ENCODE assay signal across 24 cellular contexts in genomic region chr4:151666501-151666900, GRCh38.
"Had no signal": no experiment of that assay in that cellular context is flagged by ENCODE, and none has a peak within 500 bp of the region (broad histone marks: within the 10 kb centered on the region; RNA-seq: fewer than 3 reads in every experiment).

No MANE protein-coding gene starts in this region.

- H3K27ac Mint-ChIP-seq: immature natural killer cell, memory B cell, naive B cell had no signal

- ATAC-seq: esophagus mucosa, lower lobe of right lung had no signal

- H3K4me3 Mint-ChIP-seq: immature natural killer cell, memory B cell, naive B cell, nephron progenitor cell had no signal

- DNase-seq: cortex of kidney; dorsolateral prefrontal cortex; effector CD8-positive, alpha-beta T cell; immature natural killer cell; left cardiac atrium; left ventricle myocardium inferior; lower lobe of right lung; midbrain; naive B cell; nephron progenitor cell; posterior cingulate gyrus; stimulated activated CD4-positive, alpha-beta T cell treated with anti-CD3 and anti-CD28 coated beads, Interleukin-2, amount 100 ng/mL, for 48 hours; stimulated activated naive CD4-positive, alpha-beta T cell treated with Interleukin-2 at 50 U/mL for 16 hours; thyroid gland; uterus had no signal

- H3K4me1 ChIP-seq: lower lobe of right lung, thyroid gland, upper lobe of left lung, uterus had no signal

- H3K4me1 Mint-ChIP-seq: immature natural killer cell, memory B cell, naive B cell had no signal

- H3K9me3 ChIP-seq: left ventricle myocardium inferior, lower lobe of right lung, neutrophil, right atrium auricular region, suprapubic skin, thyroid gland, upper lobe of left lung, uterus had no signal

- H3K27ac ChIP-seq: left ventricle myocardium inferior, lower lobe of right lung, neutrophil, suprapubic skin, thyroid gland, upper lobe of left lung, uterus had no signal

- H3K4me2 ChIP-seq: smooth muscle cell had no signal

- H3K4me3 ChIP-seq: dorsolateral prefrontal cortex, left ventricle myocardium inferior, lower lobe of right lung, right atrium auricular region, smooth muscle cell, suprapubic skin, thyroid gland, upper lobe of left lung, uterus had no signal

- FAIRE-seq: endometrium, frontal cortex had no signal

- H3K9me3 Mint-ChIP-seq: immature natural killer cell, memory B cell, naive B cell, nephron progenitor cell had no signal

- H3K27me3 ChIP-seq: dorsolateral prefrontal cortex, neutrophil, right atrium auricular region, suprapubic skin, thyroid gland, upper lobe of left lung, uterus had no signal

- H3K36me3 ChIP-seq: right atrium auricular region, uterus had no signal

- H3K36me3 Mint-ChIP-seq: immature natural killer cell, memory B cell, naive B cell had no signal

- H3K27me3 Mint-ChIP-seq: memory B cell, naive B cell had no signal
